24 cellular contexts compared by ENCODE assay signal in genomic region chr10:120369831-120370230, GRCh38.
"Had no signal": no experiment of that assay in that cellular context is flagged by ENCODE, and none has a peak within 500 bp of the region (broad histone marks: within the 10 kb centered on the region; RNA-seq: fewer than 3 reads in every experiment).

No MANE protein-coding gene starts in this region.

- H3K27ac ChIP-seq: breast epithelium, colonic mucosa, dorsolateral prefrontal cortex, heart right ventricle, left lung, neural progenitor cell, tibial artery, VCaP had no signal

- H3K36me3 ChIP-seq: breast epithelium, colonic mucosa, heart right ventricle, left lung, neural progenitor cell, tibial artery had no signal

- DNase-seq: activated CD4-positive, alpha-beta T cell treated with anti-CD3 and anti-CD28 coated beads, Interleukin-2, amount 10 ng/mL, durations not matched to agents 7 days and 5 days; activated CD8-positive, alpha-beta T cell treated with anti-CD3 and anti-CD28 coated beads, Interleukin-2, amount 10 ng/mL, durations not matched to agents 7 days and 5 days; activated gamma-delta T cell treated with Interleukin-2 at 50 U/mL for 16 hours; aorta; colonic mucosa; dorsolateral prefrontal cortex; heart right ventricle; left lung; naive thymus-derived CD8-positive, alpha-beta T cell; posterior cingulate gyrus; small intestine; stimulated activated CD4-positive, alpha-beta T cell treated with anti-CD3 and anti-CD28 coated beads, Interleukin-2, amount 100 ng/mL, for 24 hours; stimulated activated naive CD8-positive, alpha-beta T cell treated with anti-CD3 and anti-CD28 coated beads, Interleukin-15, amount 100 ng/mL, for 72 hours; tibial artery had no signal

- H3K4me3 Mint-ChIP-seq: activated CD4-positive, alpha-beta T cell treated with anti-CD3 and anti-CD28 coated beads, Interleukin-2, amount 10 ng/mL, durations not matched to agents 7 days and 5 days; activated CD8-positive, alpha-beta T cell treated with anti-CD3 and anti-CD28 coated beads, Interleukin-2, amount 10 ng/mL, durations not matched to agents 7 days and 5 days; naive thymus-derived CD8-positive, alpha-beta T cell; neural progenitor cell; stimulated activated effector memory CD8-positive, alpha-beta T cell treated with anti-CD3 and anti-CD28 coated beads, Interleukin-12 subunit alpha, Interleukin-12 subunit beta, amount 100 ng/mL, for 72 hours; stimulated activated naive CD8-positive, alpha-beta T cell treated with anti-CD3 and anti-CD28 coated beads, Interleukin-15, amount 100 ng/mL, for 72 hours; T-helper 2 cell treated with Interferon-gamma antibody and Interleukin-4, amounts not matched to agents 5 μg/mL and 100 μg/mL, for 36 hours had no signal

- H3K4me1 Mint-ChIP-seq: activated CD4-positive, alpha-beta T cell treated with anti-CD3 and anti-CD28 coated beads, Interleukin-2, amount 10 ng/mL, durations not matched to agents 7 days and 5 days; naive thymus-derived CD8-positive, alpha-beta T cell; stimulated activated effector memory CD8-positive, alpha-beta T cell treated with anti-CD3 and anti-CD28 coated beads, Interleukin-12 subunit alpha, Interleukin-12 subunit beta, amount 100 ng/mL, for 72 hours; stimulated activated naive CD8-positive, alpha-beta T cell treated with anti-CD3 and anti-CD28 coated beads, Interleukin-15, amount 100 ng/mL, for 72 hours had no signal

- ATAC-seq: activated CD4-positive, CD25-positive, alpha-beta regulatory T cell treated with anti-CD3 and anti-CD28 coated beads, Interleukin-2, amount 50 U/mL, for 24 hours; activated CD8-positive, alpha-beta T cell treated with anti-CD3 and anti-CD28 coated beads, Interleukin-2, amount 10 ng/mL, durations not matched to agents 7 days and 5 days; activated naive CD4-positive, alpha-beta T cell treated with anti-CD3 and anti-CD28 coated beads, Interleukin-2, amount 50 U/mL, for 72 hours; heart right ventricle; left lung; naive thymus-derived CD8-positive, alpha-beta T cell; sciatic nerve; stimulated activated effector memory CD8-positive, alpha-beta T cell treated with anti-CD3 and anti-CD28 coated beads, Interleukin-12 subunit alpha, Interleukin-12 subunit beta, amount 100 ng/mL, for 72 hours; stimulated activated naive CD8-positive, alpha-beta T cell treated with anti-CD3 and anti-CD28 coated beads, Interleukin-15, amount 100 ng/mL, for 72 hours had no signal

- H3K9me3 Mint-ChIP-seq: activated CD4-positive, alpha-beta T cell treated with anti-CD3 and anti-CD28 coated beads, Interleukin-2, amount 10 ng/mL, durations not matched to agents 7 days and 5 days; activated naive CD4-positive, alpha-beta T cell treated with anti-CD3 and anti-CD28 coated beads, Interleukin-2, amount 50 U/mL, for 72 hours; naive thymus-derived CD8-positive, alpha-beta T cell; neural progenitor cell; stimulated activated effector memory CD8-positive, alpha-beta T cell treated with anti-CD3 and anti-CD28 coated beads, Interleukin-12 subunit alpha, Interleukin-12 subunit beta, amount 100 ng/mL, for 72 hours; stimulated activated naive CD8-positive, alpha-beta T cell treated with anti-CD3 and anti-CD28 coated beads, Interleukin-15, amount 100 ng/mL, for 72 hours; T-helper 2 cell treated with Interferon-gamma antibody and Interleukin-4, amounts not matched to agents 5 μg/mL and 100 μg/mL, for 36 hours had no signal

- H3K4me3 ChIP-seq: breast epithelium, colonic mucosa, dorsolateral prefrontal cortex, heart right ventricle, left lung, lung, neural progenitor cell, tibial artery had no signal

- H3K4me1 ChIP-seq: breast epithelium, colonic mucosa, heart right ventricle, left lung, neural progenitor cell, tibial artery had no signal

- FAIRE-seq: keratinocyte, small intestine had no signal

- H3K27ac Mint-ChIP-seq: activated CD4-positive, alpha-beta T cell treated with anti-CD3 and anti-CD28 coated beads, Interleukin-2, amount 10 ng/mL, durations not matched to agents 7 days and 5 days; activated CD8-positive, alpha-beta T cell treated with anti-CD3 and anti-CD28 coated beads, Interleukin-2, amount 10 ng/mL, durations not matched to agents 7 days and 5 days; activated naive CD4-positive, alpha-beta T cell treated with anti-CD3 and anti-CD28 coated beads, Interleukin-2, amount 50 U/mL, for 72 hours; naive thymus-derived CD8-positive, alpha-beta T cell; neural progenitor cell; stimulated activated effector memory CD8-positive, alpha-beta T cell treated with anti-CD3 and anti-CD28 coated beads, Interleukin-12 subunit alpha, Interleukin-12 subunit beta, amount 100 ng/mL, for 72 hours; stimulated activated naive CD8-positive, alpha-beta T cell treated with anti-CD3 and anti-CD28 coated beads, Interleukin-15, amount 100 ng/mL, for 72 hours; T-helper 2 cell treated with Interferon-gamma antibody and Interleukin-4, amounts not matched to agents 5 μg/mL and 100 μg/mL, for 36 hours had no signal

- H3K9me3 ChIP-seq: breast epithelium, colonic mucosa, heart right ventricle, left lung, tibial artery had no signal

- H3K27me3 ChIP-seq: breast epithelium, colonic mucosa, neural progenitor cell, tibial artery had no signal

- H3K36me3 Mint-ChIP-seq: activated naive CD4-positive, alpha-beta T cell treated with anti-CD3 and anti-CD28 coated beads, Interleukin-2, amount 50 U/mL, for 72 hours; naive thymus-derived CD8-positive, alpha-beta T cell; neural progenitor cell; stimulated activated effector memory CD8-positive, alpha-beta T cell treated with anti-CD3 and anti-CD28 coated beads, Interleukin-12 subunit alpha, Interleukin-12 subunit beta, amount 100 ng/mL, for 72 hours had no signal
